ENCODE assay signal across 8 cellular contexts in genomic region chr20:50224553-50225255, GRCh38. TPM values are rescaled to one million over a fixed set of nuclear protein-coding genes. Genes with fewer than 3 reads are reported as not detected.
DNase-seq lines count a peak whose midpoint lies in the region; ATAC-seq and TF ChIP-seq lines count a peak whose summit lies in the region.

No MANE protein-coding gene starts in this region.

- no peak for ATAC-seq in HG03097 (IDR thresholded peaks at IDR 0.05; ENCODE audit: low FRiP score, unreplicated experiment)

- intact Hi-C loops in thyroid gland (cut with DNase I), result no loop called here

- H3K9me3 ChIP-seq in liver (ENCODE audit: control insufficient read depth in 4 of 4, low read length in 3 of 4) (no peaks in the 10 kb centered on the region), thyroid gland (no peaks in the 10 kb centered on the region)

- H3K9ac ChIP-seq in liver (ENCODE audit: low read depth in 1 of 2, low read length in 2 of 2), result no peak overlapping the region

- 78% methylated on average over 10 of the region's 10 CpGs for WGBS in liver
- 40 to 65% methylated on average over 9 to 10 of the region's 10 CpGs for WGBS in thyroid gland, 2 donors

- H3K4me3 ChIP-seq in choroid plexus epithelial cell (ENCODE audit: low read depth, low read length) (no peak overlapping the region), liver (ENCODE audit: low read depth in 1 of 3, low read length in 3 of 3) (no peak overlapping the region), thyroid gland (replicated peaks in 1 of 3) (no peak overlapping the region)

- H3K27me3 ChIP-seq in liver (ENCODE audit: control insufficient read depth in 4 of 4, insufficient read depth in 4 of 4, low read length in 3 of 4), result no peaks in the 10 kb centered on the region
- H3K27me3 ChIP-seq in thyroid gland, result no peaks in the 10 kb centered on the region

- peak; percentile 33 for DNase-seq in HT1080 (ENCODE audit: low read depth)
- DNase-seq in choroid plexus epithelial cell (ENCODE audit: low read depth), result peak; percentile 93
- peak; percentile 49 to 72 for DNase-seq in thyroid gland
- no peak for DNase-seq in NCI-H748 treated with DMSO at 0.1 percent for 48 hours (lab: John Stamatoyannopoulos, UW)
- DNase-seq in NCI-H2029 (lab: John Stamatoyannopoulos, UW), result no peak
- DNase-seq in NCI-H1092 (lab: John Stamatoyannopoulos, UW), result no peak

- TF ChIP-seq CTCF in choroid plexus epithelial cell (conservative IDR thresholded peaks at IDR 0.05; ENCODE audit: low read depth, low read length), result peak; percentile 48
- TF ChIP-seq CTCF in liver (IDR thresholded peaks at IDR 0.05; ENCODE audit: low read depth, low read length, missing input control), result no peak
- TF ChIP-seq CTCF in thyroid gland (IDR thresholded peaks at IDR 0.05), result peak in 2 of 6 experiments; percentile 14 to 23

- peak in 1 of 2 donors; percentile 35 for TF ChIP-seq POLR2A in thyroid gland (IDR thresholded peaks at IDR 0.05)

- no peaks in the 10 kb centered on the region for H3K36me3 ChIP-seq in liver (ENCODE audit: control insufficient read depth in 4 of 4, insufficient read depth in 3 of 4, low read depth in 1 of 4, low read length in 3 of 4)
- H3K36me3 ChIP-seq in thyroid gland, result no peaks in the 10 kb centered on the region

- no peak overlapping the region for H3K27ac ChIP-seq in liver (ENCODE audit: low read depth in 1 of 2, low read length in 2 of 2)
- peak overlapping the region; percentile 76 to 82 (median 79) for H3K27ac ChIP-seq in thyroid gland

- TF ChIP-seq RAD21 in liver (IDR thresholded peaks at IDR 0.05), result peak in 1 of 2 donors; percentile 19

- H3K4me1 ChIP-seq in liver (ENCODE audit: control insufficient read depth in 4 of 4, insufficient read depth in 4 of 4, low read length in 3 of 4), result peaks cover 0 to 5% (median 5%) of the 10 kb centered on the region in 4 donors
- H3K4me1 ChIP-seq in thyroid gland, result peaks cover 11 to 23% of the 10 kb centered on the region in 2 donors

TF ChIP-seq in liver, 16 proteins besides CTCF, POLR2A, EP300 and RAD21:
- TF ChIP-seq NR2F2 (IDR thresholded peaks at IDR 0.05) (peak; percentile 87), RXRA (IDR thresholded peaks at IDR 0.05) (peak; percentile 22 to 56), FOXA1 (IDR thresholded peaks at IDR 0.05) (no peak), SP1 (IDR thresholded peaks at IDR 0.05) (peak; percentile 54), JUND (IDR thresholded peaks at IDR 0.05) (peak; percentile 73 to 81)

RNA-seq across cellular contexts. Expression of gene CEBPB, which starts 34.1 kb away (rescaled TPM):
- total RNA-seq in HT1080 (2014; rRNA removed; shearing (Covaris generic)), result 58.5 and 60.7 TPM in 2 replicates
- 62.8 and 67.9 TPM in 2 replicates for polyA plus RNA-seq in HT1080 (2015; cell fraction: cytosol; rRNA removed)
- polyA plus RNA-seq in HT1080 (2015; cell fraction: nucleus; rRNA removed), result 41.8 and 47.4 TPM in 2 replicates
- total RNA-seq in liver, result 10 to 100 TPM; 21.3 to 61.8 TPM
- polyA plus RNA-seq in liver, result 10 to 100 TPM; 19.7 to 37.0 TPM
- 100 to 1,000 TPM in 3 of 4 donors, 10 to 100 TPM in 1; 61.7 to 132 (median 104) TPM for total RNA-seq in thyroid gland

Comparison
In these comparisons a context has a peak if more than half of its experiments do, and no peak if none do; other contexts are left out.
1. DNase-seq: peak in HT1080 (single experiment), choroid plexus epithelial cell (single experiment) and thyroid gland (2 of 2); none in NCI-H748 treated with DMSO at 0.1 percent for 48 hours (single experiment), NCI-H2029 (single experiment) and NCI-H1092 (single experiment).
2. H3K27ac ChIP-seq: peak in thyroid gland (3 of 3); none in liver (0 of 2).